Comparison of ENCODE assay signal across 1 cellular context in genomic region chr22:36280379-36280778, GRCh38.
TF ChIP-seq lines count a peak whose summit lies in the region.

No MANE protein-coding gene starts in this region.

TF ChIP-seq in GM12878, 131 proteins besides CTCF, POLR2A, EP300 and RAD21:
- TF ChIP-seq NR2F1 (conservative IDR thresholded peaks at IDR 0.05) (no peak), USF1 (IDR thresholded peaks at IDR 0.05; ENCODE audit: borderline replicate concordance, extremely low read length, insufficient read depth, low read depth, low read length) (no peak), PML (IDR thresholded peaks at IDR 0.05; ENCODE audit: low read length) (peak; percentile 57; the same call in 1 of the 2 replicates)
